Comparison of ENCODE assay signal across 9 cellular contexts in genomic region chr10:28291881-28292297, GRCh38. TPM values are rescaled to one million over a fixed set of nuclear protein-coding genes. Genes with fewer than 3 reads are reported as not detected.
DNase-seq lines count a peak whose midpoint lies in the region; ATAC-seq lines count a peak whose summit lies in the region.
"Had no signal": no experiment of that assay in that cellular context is flagged by ENCODE, and none has a peak within 500 bp of the region (broad histone marks: within the 10 kb centered on the region; RNA-seq: fewer than 3 reads in every experiment).

No MANE protein-coding gene starts in this region.

- H3K4me3 ChIP-seq in muscle layer of duodenum (ENCODE audit: low read depth in 1 of 2, low read length in 2 of 2) (no peak overlapping the region), aorta (ENCODE audit: low read length in 2 of 2) (no peak overlapping the region)

- H3K36me3 ChIP-seq in muscle layer of duodenum (ENCODE audit: control insufficient read depth in 1 of 2, insufficient read depth in 2 of 2, low read length in 2 of 2): no peaks in the 10 kb centered on the region
- no peaks in the 10 kb centered on the region for H3K36me3 ChIP-seq in aorta (ENCODE audit: control insufficient read depth in 1 of 2, insufficient read depth in 2 of 2, low read length in 1 of 2)

- DNase-seq in left ventricle myocardium superior (no peak), Right ventricle myocardium superior (no peak), amniotic stem cell (lab: John Stamatoyannopoulos, UW) (peak; percentile 32), aorta (no peak), GOT3 (lab: John Stamatoyannopoulos, UW) (no peak)
- DNase-seq: DMS53 had no signal

- H3K27me3 ChIP-seq in muscle layer of duodenum (ENCODE audit: low read depth, low read length) (no peaks in the 10 kb centered on the region), aorta (ENCODE audit: control insufficient read depth in 1 of 2, insufficient read depth in 2 of 2, low read length in 1 of 2) (no peaks in the 10 kb centered on the region)

- 54 to 55% methylated on average over 5 of the region's 5 CpGs for WGBS in aorta, 2 donors

- H3K9me3 ChIP-seq in muscle layer of duodenum (ENCODE audit: control insufficient read depth in 1 of 2, low read length in 2 of 2) (no peaks in the 10 kb centered on the region), aorta (ENCODE audit: control insufficient read depth, low read length) (no peaks in the 10 kb centered on the region)

- peaks cover 6 to 22% of the 10 kb centered on the region in 2 donors for H3K4me1 ChIP-seq in muscle layer of duodenum (ENCODE audit: control insufficient read depth in 1 of 2, insufficient read depth in 2 of 2, low read length in 2 of 2)
- peaks cover 0 to 12% of the 10 kb centered on the region in 2 donors for H3K4me1 ChIP-seq in aorta (ENCODE audit: control insufficient read depth in 1 of 2, insufficient read depth in 2 of 2, low read length in 2 of 2)

- H3K27ac ChIP-seq in muscle layer of duodenum (ENCODE audit: low read length): peak overlapping the region; percentile 4
- H3K27ac ChIP-seq in aorta (ENCODE audit: low read depth in 1 of 2, low read length in 2 of 2): peak overlapping the region in 1 of 2 donors; percentile 84

- intact Hi-C loops in left ventricle myocardium superior (cut with micrococcal nuclease): no loop called here
- intact Hi-C loops in Right ventricle myocardium superior (cut with DNase I): no loop called here
- intact Hi-C loops in aorta (cut with DNase I): loop anchor here in 1 of 2 donors (10.0 kb wide), 1 partner anchor 567 kb away; no protein-coding TSS in a partner anchor

- peak; percentile 52 for ATAC-seq in left ventricle myocardium superior
- ATAC-seq in Right ventricle myocardium superior (ENCODE audit: poor library complexity): no peak
- peak; percentile 57 for ATAC-seq in aorta (ENCODE audit: low FRiP score)
- ATAC-seq in HG02678 (IDR thresholded peaks at IDR 0.05; ENCODE audit: unreplicated experiment): no peak
- ATAC-seq in GM18873 (IDR thresholded peaks at IDR 0.05; ENCODE audit: low FRiP score, unreplicated experiment): no peak

RNA-seq across cellular contexts. Expression of gene MPP7, which starts 11.0 kb away (rescaled TPM):
- total RNA-seq in left ventricle myocardium superior (15.3 TPM), Right ventricle myocardium superior (14.0 TPM), aorta (10 to 100 TPM; 38.0 to 95.3 TPM)
- 10 to 100 TPM; 11.0 to 16.9 TPM for polyA plus RNA-seq in aorta

Comparison
In these comparisons a context has a peak if more than half of its experiments do, and no peak if none do; other contexts are left out.
1. ATAC-seq: peak in left ventricle myocardium superior (single experiment) and aorta (single experiment); none in Right ventricle myocardium superior (single experiment), HG02678 (single experiment) and GM18873 (single experiment).